ENCODE assay signal across 2 cellular contexts in genomic region chr4:48262484-48262883, GRCh38.
TF ChIP-seq lines count a peak whose summit lies in the region.

No MANE protein-coding gene starts in this region.

TF ChIP-seq in IMR-90, 13 proteins besides CTCF, POLR2A, EP300 and RAD21:
- TF ChIP-seq MAZ (IDR thresholded peaks at IDR 0.05; ENCODE audit: borderline replicate concordance, low read depth, low read length) (no peak), FOS (IDR thresholded peaks at IDR 0.05; ENCODE audit: low read depth, low read length) (no peak), SMC3 (IDR thresholded peaks at IDR 0.05; ENCODE audit: low read depth, low read length) (no peak), NFE2L2 (IDR thresholded peaks at IDR 0.05; ENCODE audit: low read depth, low read length) (no peak), CEBPB (IDR thresholded peaks at IDR 0.05; ENCODE audit: low read depth, low read length) (no peak), ELK1 (IDR thresholded peaks at IDR 0.05; ENCODE audit: borderline replicate concordance, low read depth, low read length) (no peak), RFX5 (IDR thresholded peaks at IDR 0.05; ENCODE audit: low read depth, low read length) (no peak), BHLHE40 (IDR thresholded peaks at IDR 0.05; ENCODE audit: low read depth, low read length) (no peak), MXI1 (IDR thresholded peaks at IDR 0.05; ENCODE audit: borderline replicate concordance, low read depth, low read length) (no peak), MAFK (IDR thresholded peaks at IDR 0.05; ENCODE audit: low read depth, low read length) (no peak), RCOR1 (IDR thresholded peaks at IDR 0.05; ENCODE audit: insufficient replicate concordance, low read length) (no peak), USF2 (IDR thresholded peaks at IDR 0.05; ENCODE audit: low read depth, low read length) (no peak), CHD1 (IDR thresholded peaks at IDR 0.05; ENCODE audit: low read depth, low read length) (no peak)

TF ChIP-seq in GM12878, 131 proteins besides CTCF, POLR2A, EP300 and RAD21:
- TF ChIP-seq RAD51 (IDR thresholded peaks at IDR 0.05) (no peak), STAT1 (conservative IDR thresholded peaks at IDR 0.05) (no peak), ZNF687 (IDR thresholded peaks at IDR 0.05) (no peak), ESRRA (IDR thresholded peaks at IDR 0.05; ENCODE audit: low read length) (no peak), RCOR1 (conservative IDR thresholded peaks at IDR 0.05; ENCODE audit: low read depth, low read length) (no peak), SUZ12 (IDR thresholded peaks at IDR 0.05; ENCODE audit: unreplicated experiment) (no peak), RELA (IDR thresholded peaks at IDR 0.05; ENCODE audit: borderline replicate concordance, partially characterized antibody) (no peak), CHD2 (IDR thresholded peaks at IDR 0.05; ENCODE audit: borderline replicate concordance, low read depth, low read length) (no peak), SMC3 (IDR thresholded peaks at IDR 0.05; ENCODE audit: borderline replicate concordance, low read length) (no peak), FOXM1 (IDR thresholded peaks at IDR 0.05; ENCODE audit: low read depth, low read length) (no peak), PBX3 (IDR thresholded peaks at IDR 0.05; ENCODE audit: insufficient replicate concordance, low read depth, low read length) (no peak), BHLHE40 (IDR thresholded peaks at IDR 0.05; ENCODE audit: borderline replicate concordance in 1 of 2, low read depth in 2 of 2, low read length in 1 of 2) (no peak), ZBTB11 (CRISPR knock-in tag; IDR thresholded peaks at IDR 0.05) (no peak), ELK1 (IDR thresholded peaks at IDR 0.05; ENCODE audit: low read depth, low read length) (no peak), FOS (IDR thresholded peaks at IDR 0.05; ENCODE audit: borderline replicate concordance, extremely low read depth, insufficient read length) (no peak), NRF1 (conservative IDR thresholded peaks at IDR 0.05; ENCODE audit: low read depth, low read length) (no peak), ZZZ3 (IDR thresholded peaks at IDR 0.05; ENCODE audit: control insufficient read depth, insufficient read length, low read depth) (no peak), PML (IDR thresholded peaks at IDR 0.05; ENCODE audit: low read length) (no peak), SMAD1 (IDR thresholded peaks at IDR 0.05; ENCODE audit: low read depth, partially characterized antibody) (no peak), GABPA (IDR thresholded peaks at IDR 0.05; ENCODE audit: low read depth) (no peak)
